ENCODE assay signal across 28 cellular contexts in the genomic region with DNA sequence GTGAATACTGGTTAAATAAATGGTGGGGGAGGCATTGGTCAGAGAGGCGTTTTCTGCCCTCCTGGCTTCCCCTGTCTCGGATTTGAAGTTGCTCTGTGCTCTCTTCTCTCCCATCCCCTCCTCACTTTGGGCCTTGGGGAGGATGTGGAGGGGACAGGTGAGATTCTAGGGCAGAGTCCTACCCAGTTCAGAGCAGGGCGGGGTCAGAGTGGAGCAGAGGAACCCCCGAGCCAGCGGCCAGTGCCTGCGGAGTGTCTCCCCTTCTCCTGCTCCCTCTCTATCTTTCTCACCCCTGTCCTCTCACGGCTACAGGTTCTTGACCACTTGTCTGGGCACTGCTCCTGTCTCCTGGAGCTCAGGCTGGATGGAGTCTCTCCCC. TPM values are rescaled to one million over a fixed set of nuclear protein-coding genes. Genes with fewer than 3 reads are reported as not detected.
"Had no signal": no experiment of that assay in that cellular context is flagged by ENCODE, and none has a peak within 500 bp of the region (broad histone marks: within the 10 kb centered on the region; RNA-seq: fewer than 3 reads in every experiment).

No MANE protein-coding gene starts in this region.

- H3K4me3 Mint-ChIP-seq: activated CD4-positive, alpha-beta T cell treated with anti-CD3 and anti-CD28 coated beads, Interleukin-2, amount 10 ng/mL, durations not matched to agents 24 days and 14 days; activated naive CD4-positive, alpha-beta T cell treated with anti-CD3 and anti-CD28 coated beads, Interleukin-2, amount 10 ng/mL, durations not matched to agents 7 days and 5 days; activated T-cell treated with anti-CD3 and anti-CD28 coated beads, Interleukin-2, amount 50 U/mL, for 4 hours; stimulated activated effector memory CD8-positive, alpha-beta T cell treated with anti-CD3 and anti-CD28 coated beads, Interleukin-12 subunit alpha, Interleukin-12 subunit beta, amount 100 ng/mL, for 72 hours; T-cell had no signal

- H3K4me3 ChIP-seq: prostate gland, skin epidermis had no signal

- H3K9me3 ChIP-seq: prostate gland, stomach, vagina had no signal

- H3K27ac ChIP-seq: brain microvascular endothelial cell, prostate gland, skin epidermis, stomach, vagina had no signal

- H3K9me3 Mint-ChIP-seq: activated CD4-positive, alpha-beta T cell treated with anti-CD3 and anti-CD28 coated beads, Interleukin-2, amount 10 ng/mL, durations not matched to agents 24 days and 14 days; activated naive CD4-positive, alpha-beta T cell treated with anti-CD3 and anti-CD28 coated beads, Interleukin-2, amount 10 ng/mL, durations not matched to agents 7 days and 5 days; activated T-cell treated with anti-CD3 and anti-CD28 coated beads, Interleukin-2, amount 50 U/mL, for 4 hours; neural crest cell; stimulated activated effector memory CD8-positive, alpha-beta T cell treated with anti-CD3 and anti-CD28 coated beads, Interleukin-12 subunit alpha, Interleukin-12 subunit beta, amount 100 ng/mL, for 72 hours; T-cell had no signal

- H3K27ac Mint-ChIP-seq: activated CD4-positive, alpha-beta T cell treated with anti-CD3 and anti-CD28 coated beads, Interleukin-2, amount 10 ng/mL, durations not matched to agents 24 days and 14 days; activated naive CD4-positive, alpha-beta T cell treated with anti-CD3 and anti-CD28 coated beads, Interleukin-2, amount 10 ng/mL, durations not matched to agents 7 days and 5 days; stimulated activated effector memory CD8-positive, alpha-beta T cell treated with anti-CD3 and anti-CD28 coated beads, Interleukin-12 subunit alpha, Interleukin-12 subunit beta, amount 100 ng/mL, for 72 hours; T-cell had no signal

- ATAC-seq: activated T-cell treated with anti-CD3 and anti-CD28 coated beads, Interleukin-2, amount 50 U/mL, for 4 hours; left lobe of liver; stimulated activated effector memory CD8-positive, alpha-beta T cell treated with anti-CD3 and anti-CD28 coated beads, Interleukin-12 subunit alpha, Interleukin-12 subunit beta, amount 100 ng/mL, for 72 hours; T-cell had no signal

- DNase-seq: activated CD4-positive, alpha-beta T cell treated with anti-CD3 and anti-CD28 coated beads, Interleukin-2, amount 10 ng/mL, durations not matched to agents 24 days and 14 days; activated CD8-positive, alpha-beta memory T cell treated with anti-CD3 and anti-CD28 coated beads, Interleukin-2, amount 50 U/mL, for 4 hours; activated effector memory CD4-positive, alpha-beta T cell treated with Interleukin-2 at 50 U/mL for 16 hours; activated naive CD4-positive, alpha-beta T cell treated with anti-CD3 and anti-CD28 coated beads, Interleukin-2, amount 10 ng/mL, durations not matched to agents 7 days and 5 days; activated T-cell treated with anti-CD3 and anti-CD28 coated beads, Interleukin-2, amount 50 U/mL, for 4 hours; brain microvascular endothelial cell; central memory CD4-positive, alpha-beta T cell; erythroblast; foreskin melanocyte; midbrain; stimulated activated CD4-positive, alpha-beta T cell treated with anti-CD3 and anti-CD28 coated beads, Interleukin-15, amount 100 ng/mL, for 24 hours; stimulated activated CD4-positive, alpha-beta T cell treated with anti-CD3 and anti-CD28 coated beads, Interleukin-2, amount 100 ng/mL, for 48 hours; stomach; T-cell; T-helper 9 cell; trophoblast cell had no signal

- H3K36me3 ChIP-seq: brain microvascular endothelial cell, prostate gland, stomach, vagina had no signal

- H3K36me3 Mint-ChIP-seq: activated naive CD4-positive, alpha-beta T cell treated with anti-CD3 and anti-CD28 coated beads, Interleukin-2, amount 10 ng/mL, durations not matched to agents 7 days and 5 days; stimulated activated effector memory CD8-positive, alpha-beta T cell treated with anti-CD3 and anti-CD28 coated beads, Interleukin-12 subunit alpha, Interleukin-12 subunit beta, amount 100 ng/mL, for 72 hours; T-cell had no signal

- H3K4me1 ChIP-seq: prostate gland had no signal

RNA-seq across cellular contexts. Expression of gene KNCN, which starts 8.1 kb away (rescaled TPM):
- total RNA-seq: activated CD4-positive, alpha-beta T cell treated with anti-CD3 and anti-CD28 coated beads, Interleukin-2, amount 10 ng/mL, durations not matched to agents 24 days and 14 days; activated T-cell treated with anti-CD3 and anti-CD28 coated beads, Interleukin-2, amount 50 U/mL, for 4 hours; aorta; left lobe of liver; lung microvascular endothelial cell; myocyte; neural crest cell; osteocyte; prostate gland; right cardiac atrium; stomach; temporal lobe; vagina had no signal

RNA-seq across cellular contexts. Expression of gene DMBX1, which starts 53.7 kb away (rescaled TPM):
- total RNA-seq: activated T-cell treated with anti-CD3 and anti-CD28 coated beads, Interleukin-2, amount 50 U/mL, for 4 hours; aorta; left lobe of liver; lung microvascular endothelial cell; myocyte; neural crest cell; osteocyte; prostate gland; right cardiac atrium; stomach; T-cell; temporal lobe had no signal
